In genomic region chr10:44724415-44725174, GRCh38 we compare ENCODE assay signal across 11 cellular contexts.
A peak's percentile ranks its signal among the peaks of the same experiment; 100 is the strongest.
DNase-seq lines count a peak whose midpoint lies in the region; ATAC-seq, FAIRE-seq and TF ChIP-seq lines count a peak whose summit lies in the region.
"Had no signal": no experiment of that assay in that cellular context is flagged by ENCODE, and none has a peak within 500 bp of the region (broad histone marks: within the 10 kb centered on the region; RNA-seq: fewer than 3 reads in every experiment).

No MANE protein-coding gene starts in this region.

- no peaks in the 10 kb centered on the region for H3K9me3 ChIP-seq in thoracic aorta
- H3K9me3 ChIP-seq: A549, gastroesophageal sphincter had no signal

- no peaks in the 10 kb centered on the region for H3K27me3 ChIP-seq in bronchial epithelial cell (ENCODE audit: control insufficient read depth, insufficient read depth, low read length)
- H3K27me3 ChIP-seq in thoracic aorta (replicated peaks; ENCODE audit: insufficient read depth), result no peaks in the 10 kb centered on the region
- H3K27me3 ChIP-seq: gastroesophageal sphincter had no signal

- H3K36me3 ChIP-seq in bronchial epithelial cell (ENCODE audit: control insufficient read depth, insufficient read depth, low read length), result no peaks in the 10 kb centered on the region
- H3K36me3 ChIP-seq in thoracic aorta, result no peaks in the 10 kb centered on the region
- H3K36me3 ChIP-seq: gastroesophageal sphincter had no signal

- peak; percentile 40 for ATAC-seq in HG03571 (IDR thresholded peaks at IDR 0.05; ENCODE audit: unreplicated experiment)
- peak; percentile 48 for ATAC-seq in thoracic aorta (ENCODE audit: insufficient number of reproducible peaks, low FRiP score, low read depth)
- ATAC-seq: A549, gastroesophageal sphincter had no signal

- peak; percentile 4 for DNase-seq in SKM-1 (lab: John Stamatoyannopoulos, UW; ENCODE audit: unreplicated experiment)
- no peak for DNase-seq in SKM-1 treated with dmso at 0.1 percent for 144 hours (lab: John Stamatoyannopoulos, UW; ENCODE audit: unreplicated experiment)
- peak; percentile 48 for DNase-seq in bronchial epithelial cell (ENCODE audit: low read depth)
- no peak for DNase-seq in thoracic aorta (ENCODE audit: low spot score)
- no peak for DNase-seq in kidney glomerular epithelial cell (lab: John Stamatoyannopoulos, UW)
- DNase-seq in KG1 (lab: John Stamatoyannopoulos, UW), result no peak
- DNase-seq in activated CD8-positive, alpha-beta memory T cell treated with anti-CD3 and anti-CD28 coated beads, Interleukin-2, amount 50 U/mL, for 4 hours, result no peak
- DNase-seq: NCI-H510A had no signal

- H3K4me3 ChIP-seq in bronchial epithelial cell (ENCODE audit: low read depth, low read length) (no peak overlapping the region), thoracic aorta (no peak overlapping the region)
- H3K4me3 ChIP-seq: A549, gastroesophageal sphincter had no signal

- peak overlapping the region; percentile 32 to 46 for H3K27ac ChIP-seq in thoracic aorta
- H3K27ac ChIP-seq: A549, gastroesophageal sphincter had no signal

- TF ChIP-seq CTCF in bronchial epithelial cell (IDR thresholded peaks at IDR 0.05; ENCODE audit: insufficient read depth, low read length, severe bottlenecking) (no peak), thoracic aorta (IDR thresholded peaks at IDR 0.05) (no peak)

- FAIRE-seq in bronchial epithelial cell (lab: Jason Lieb, UNC), result no peak
- FAIRE-seq: A549 had no signal

- H3K4me1 ChIP-seq in thoracic aorta (ENCODE audit: control insufficient read depth in 1 of 2, low read depth in 2 of 2), result peaks cover 21 to 30% of the 10 kb centered on the region in 2 donors
- H3K4me1 ChIP-seq: A549 had no signal

Comparison
In these comparisons a context has a peak if more than half of its experiments do, and no peak if none do; other contexts are left out.
1. DNase-seq: peak in SKM-1 (single experiment) and bronchial epithelial cell (single experiment); none in SKM-1 treated with dmso at 0.1 percent for 144 hours (single experiment), thoracic aorta (single experiment), kidney glomerular epithelial cell (single experiment), KG1 (single experiment) and activated CD8-positive, alpha-beta memory T cell treated with anti-CD3 and anti-CD28 coated beads, Interleukin-2, amount 50 U/mL, for 4 hours (single experiment).